9 cellular contexts compared by ENCODE assay signal in the genomic region with DNA sequence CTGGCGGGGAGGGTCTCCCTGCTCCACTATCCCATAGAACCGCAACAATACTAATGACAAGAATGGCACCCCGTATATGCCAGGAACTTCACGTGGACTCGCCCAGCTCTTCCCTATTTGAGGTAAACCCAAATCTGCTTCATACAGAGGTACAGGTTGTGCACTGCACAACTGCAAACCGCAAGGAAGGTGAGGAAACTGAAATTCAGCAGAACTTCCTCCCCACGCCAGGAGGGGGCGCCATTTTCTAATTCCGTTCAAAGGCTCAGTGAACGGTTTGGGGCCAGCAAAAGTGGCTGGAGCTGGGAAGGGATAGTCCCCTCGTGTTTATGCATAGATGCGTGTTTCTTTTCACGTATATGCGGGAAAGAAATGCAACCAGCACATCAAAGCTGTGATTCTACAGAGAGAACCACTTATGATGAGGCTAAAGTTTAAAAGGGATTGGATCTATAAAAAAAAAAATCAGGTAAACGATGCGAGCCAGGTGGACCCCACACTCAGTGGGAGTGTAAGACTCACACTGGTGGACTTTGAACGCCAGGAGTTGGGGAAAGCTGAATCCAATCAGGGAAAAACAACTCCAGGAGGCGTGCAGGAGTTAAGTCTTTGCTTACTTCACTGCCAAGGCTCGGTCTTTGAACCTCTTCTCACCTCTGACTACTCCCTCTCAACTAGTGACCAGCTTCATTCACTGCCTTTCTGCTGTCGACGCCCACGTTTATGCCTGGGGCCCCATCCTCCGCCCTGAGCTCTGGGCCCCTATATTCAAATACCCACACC. TPM values are rescaled to one million over a fixed set of nuclear protein-coding genes. Genes with fewer than 3 reads are reported as not detected.
DNase-seq lines count a peak whose midpoint lies in the region; ATAC-seq lines count a peak whose summit lies in the region.
"Had no signal": no experiment of that assay in that cellular context is flagged by ENCODE, and none has a peak within 500 bp of the region (broad histone marks: within the 10 kb centered on the region; RNA-seq: fewer than 3 reads in every experiment).

No MANE protein-coding gene starts in this region.

- peak; percentile 75 for DNase-seq in activated effector memory CD4-positive, alpha-beta T cell treated with anti-CD3 and anti-CD28 coated beads, Interleukin-2, amount 50 U/mL, for 16 hours
- no peak for DNase-seq in activated effector memory CD4-positive, alpha-beta T cell treated with Interleukin-2 at 50 U/mL for 16 hours
- DNase-seq in NCI-H748 (lab: John Stamatoyannopoulos, UW; ENCODE audit: unreplicated experiment) (peak; percentile 45), inferior parietal cortex (ENCODE audit: extremely low spot score) (peak; percentile 78)
- DNase-seq in activated T-helper 2 cell treated with anti-CD3 and anti-CD28 coated beads, Interferon-gamma antibody, Interleukin-2, Interleukin-4, amounts not matched to agents 10 μg/mL and 5 μg/mL and 100 μg/mL, durations not matched to agents 14 hours and 24 hours and 36 hours (ENCODE audit: low spot score): peak; percentile 36
- peak; percentile 26 for DNase-seq in stimulated activated CD8-positive, alpha-beta memory T cell treated with anti-CD3 and anti-CD28 coated beads, Interleukin-4, amount 100 ng/mL, for 24 hours (ENCODE audit: low read depth)

- H3K36me3 Mint-ChIP-seq in activated T-helper 2 cell treated with anti-CD3 and anti-CD28 coated beads, Interferon-gamma antibody, Interleukin-2, Interleukin-4, amounts not matched to agents 10 μg/mL and 5 μg/mL and 100 μg/mL, durations not matched to agents 14 hours and 24 hours and 36 hours (ENCODE audit: low read depth): no peaks in the 10 kb centered on the region
- H3K36me3 Mint-ChIP-seq: activated naive CD4-positive, alpha-beta T cell treated with anti-CD3 and anti-CD28 coated beads, Interleukin-2, amount 50 U/mL, for 24 hours had no signal

- ATAC-seq in GM19452 (IDR thresholded peaks at IDR 0.05; ENCODE audit: unreplicated experiment) (no peak), GM18907 (IDR thresholded peaks at IDR 0.05; ENCODE audit: unreplicated experiment) (no peak)

- no peak overlapping the region for H3K27ac Mint-ChIP-seq in activated T-helper 2 cell treated with anti-CD3 and anti-CD28 coated beads, Interferon-gamma antibody, Interleukin-2, Interleukin-4, amounts not matched to agents 10 μg/mL and 5 μg/mL and 100 μg/mL, durations not matched to agents 14 hours and 24 hours and 36 hours
- H3K27ac Mint-ChIP-seq: activated naive CD4-positive, alpha-beta T cell treated with anti-CD3 and anti-CD28 coated beads, Interleukin-2, amount 50 U/mL, for 24 hours had no signal

- H3K4me3 Mint-ChIP-seq in activated T-helper 2 cell treated with anti-CD3 and anti-CD28 coated beads, Interferon-gamma antibody, Interleukin-2, Interleukin-4, amounts not matched to agents 10 μg/mL and 5 μg/mL and 100 μg/mL, durations not matched to agents 14 hours and 24 hours and 36 hours (ENCODE audit: low read depth): no peak overlapping the region
- H3K4me3 Mint-ChIP-seq: activated naive CD4-positive, alpha-beta T cell treated with anti-CD3 and anti-CD28 coated beads, Interleukin-2, amount 50 U/mL, for 24 hours had no signal

- intact Hi-C loops in activated T-helper 2 cell treated with anti-CD3 and anti-CD28 coated beads, Interferon-gamma antibody, Interleukin-2, Interleukin-4, amounts not matched to agents 10 μg/mL and 5 μg/mL and 100 μg/mL, durations not matched to agents 14 hours and 24 hours and 36 hours (cut with micrococcal nuclease): no loop called here

- no peaks in the 10 kb centered on the region for H3K9me3 Mint-ChIP-seq in activated T-helper 2 cell treated with anti-CD3 and anti-CD28 coated beads, Interferon-gamma antibody, Interleukin-2, Interleukin-4, amounts not matched to agents 10 μg/mL and 5 μg/mL and 100 μg/mL, durations not matched to agents 14 hours and 24 hours and 36 hours
- H3K9me3 Mint-ChIP-seq: activated naive CD4-positive, alpha-beta T cell treated with anti-CD3 and anti-CD28 coated beads, Interleukin-2, amount 50 U/mL, for 24 hours had no signal

- H3K27me3 Mint-ChIP-seq in activated T-helper 2 cell treated with anti-CD3 and anti-CD28 coated beads, Interferon-gamma antibody, Interleukin-2, Interleukin-4, amounts not matched to agents 10 μg/mL and 5 μg/mL and 100 μg/mL, durations not matched to agents 14 hours and 24 hours and 36 hours (ENCODE audit: low read depth): peaks cover 37% of the 10 kb centered on the region

- H3K4me1 Mint-ChIP-seq in activated T-helper 2 cell treated with anti-CD3 and anti-CD28 coated beads, Interferon-gamma antibody, Interleukin-2, Interleukin-4, amounts not matched to agents 10 μg/mL and 5 μg/mL and 100 μg/mL, durations not matched to agents 14 hours and 24 hours and 36 hours (ENCODE audit: low read depth): no peaks in the 10 kb centered on the region
- H3K4me1 Mint-ChIP-seq: activated naive CD4-positive, alpha-beta T cell treated with anti-CD3 and anti-CD28 coated beads, Interleukin-2, amount 50 U/mL, for 24 hours had no signal

RNA-seq across cellular contexts. Expression of gene C19orf81, which starts 20.3 kb away (rescaled TPM):
- total RNA-seq in activated T-helper 2 cell treated with anti-CD3 and anti-CD28 coated beads, Interferon-gamma antibody, Interleukin-2, Interleukin-4, amounts not matched to agents 10 μg/mL and 5 μg/mL and 100 μg/mL, durations not matched to agents 14 hours and 24 hours and 36 hours: 1.5 TPM in 1 of 2 replicates, not detected in the other

RNA-seq across cellular contexts. Expression of gene SYT3, which starts 29.8 kb away (rescaled TPM):
- 0.07 TPM in 1 of 2 replicates, not detected in the other for total RNA-seq in activated T-helper 2 cell treated with anti-CD3 and anti-CD28 coated beads, Interferon-gamma antibody, Interleukin-2, Interleukin-4, amounts not matched to agents 10 μg/mL and 5 μg/mL and 100 μg/mL, durations not matched to agents 14 hours and 24 hours and 36 hours

RNA-seq across cellular contexts. Expression of gene SHANK1, which starts 50.1 kb away (rescaled TPM):
- total RNA-seq in activated T-helper 2 cell treated with anti-CD3 and anti-CD28 coated beads, Interferon-gamma antibody, Interleukin-2, Interleukin-4, amounts not matched to agents 10 μg/mL and 5 μg/mL and 100 μg/mL, durations not matched to agents 14 hours and 24 hours and 36 hours: not detected in 2 replicates

RNA-seq across cellular contexts. Expression of gene CLEC11A, which starts 53.7 kb away (rescaled TPM):
- 1.2 and 1.7 TPM in 2 replicates for total RNA-seq in activated T-helper 2 cell treated with anti-CD3 and anti-CD28 coated beads, Interferon-gamma antibody, Interleukin-2, Interleukin-4, amounts not matched to agents 10 μg/mL and 5 μg/mL and 100 μg/mL, durations not matched to agents 14 hours and 24 hours and 36 hours
